Comparison of ENCODE assay signal across 23 cellular contexts in genomic region chr16:1776672-1776955, GRCh38.
"Had no signal": no experiment of that assay in that cellular context is flagged by ENCODE, and none has a peak within 500 bp of the region (broad histone marks: within the 10 kb centered on the region; RNA-seq: fewer than 3 reads in every experiment).

No MANE protein-coding gene starts in this region.

- H3K4me3 Mint-ChIP-seq: activated CD8-positive, alpha-beta memory T cell treated with anti-CD3 and anti-CD28 coated beads, Interleukin-2, amount 10 ng/mL, durations not matched to agents 7 days and 5 days; activated naive CD8-positive, alpha-beta T cell treated with anti-CD3 and anti-CD28 coated beads, Interleukin-2, amount 50 U/mL, for 24 hours; endodermal cell; stimulated activated effector memory CD8-positive, alpha-beta T cell treated with anti-CD3 and anti-CD28 coated beads, Interleukin-12 subunit alpha, Interleukin-12 subunit beta, amount 100 ng/mL, for 72 hours; T-cell had no signal

- H2AFZ ChIP-seq: parathyroid adenoma had no signal

- DNase-seq: activated CD4-positive, alpha-beta T cell treated with anti-CD3 and anti-CD28 coated beads, Interleukin-2, amount 50 U/mL, for 4 hours; activated CD8-positive, alpha-beta memory T cell treated with anti-CD3 and anti-CD28 coated beads, Interleukin-2, amount 10 ng/mL, durations not matched to agents 7 days and 5 days; activated naive CD4-positive, alpha-beta T cell treated with Interleukin-2 at 50 U/mL for 16 hours; activated naive CD8-positive, alpha-beta T cell treated with anti-CD3 and anti-CD28 coated beads, Interleukin-2, amount 50 U/mL, for 24 hours; anterior cingulate cortex; caudate nucleus; endodermal cell; kidney; mammary epithelial cell; T-cell; T-helper 9 cell; testis; upper lobe of right lung had no signal

- H3K4me3 ChIP-seq: dorsolateral prefrontal cortex, heart left ventricle, right lobe of liver, smooth muscle cell, testis, upper lobe of right lung had no signal

- H3K9me3 Mint-ChIP-seq: activated naive CD8-positive, alpha-beta T cell treated with anti-CD3 and anti-CD28 coated beads, Interleukin-2, amount 50 U/mL, for 24 hours; activated T-helper 2 cell treated with anti-CD3 and anti-CD28 coated beads, Interferon-gamma antibody, Interleukin-2, Interleukin-4, amounts not matched to agents 10 μg/mL and 5 μg/mL and 100 μg/mL, durations not matched to agents 14 hours and 24 hours and 36 hours; endodermal cell; stimulated activated effector memory CD8-positive, alpha-beta T cell treated with anti-CD3 and anti-CD28 coated beads, Interleukin-12 subunit alpha, Interleukin-12 subunit beta, amount 100 ng/mL, for 72 hours; T-cell had no signal

- ATAC-seq: activated CD4-positive, CD25-positive, alpha-beta regulatory T cell treated with anti-CD3 and anti-CD28 coated beads, Interleukin-2, amount 50 U/mL, for 24 hours; activated CD8-positive, alpha-beta memory T cell treated with anti-CD3 and anti-CD28 coated beads, Interleukin-2, amount 10 ng/mL, durations not matched to agents 7 days and 5 days; activated naive CD8-positive, alpha-beta T cell treated with anti-CD3 and anti-CD28 coated beads, Interleukin-2, amount 50 U/mL, for 24 hours; heart left ventricle; left lobe of liver; right lobe of liver; stimulated activated effector memory CD8-positive, alpha-beta T cell treated with anti-CD3 and anti-CD28 coated beads, Interleukin-12 subunit alpha, Interleukin-12 subunit beta, amount 100 ng/mL, for 72 hours; T-cell; upper lobe of right lung had no signal

- H3K27ac ChIP-seq: heart left ventricle, parathyroid adenoma, right lobe of liver, testis, upper lobe of right lung had no signal

- H3K36me3 Mint-ChIP-seq: brain, T-cell had no signal

- H3K27me3 ChIP-seq: dorsolateral prefrontal cortex, heart left ventricle, right lobe of liver, testis, upper lobe of right lung had no signal

- H3K9ac ChIP-seq: parathyroid adenoma had no signal

- H3K4me2 ChIP-seq: smooth muscle cell had no signal

- H3K27ac Mint-ChIP-seq: activated CD8-positive, alpha-beta memory T cell treated with anti-CD3 and anti-CD28 coated beads, Interleukin-2, amount 10 ng/mL, durations not matched to agents 7 days and 5 days; activated naive CD8-positive, alpha-beta T cell treated with anti-CD3 and anti-CD28 coated beads, Interleukin-2, amount 50 U/mL, for 24 hours; activated T-helper 2 cell treated with anti-CD3 and anti-CD28 coated beads, Interferon-gamma antibody, Interleukin-2, Interleukin-4, amounts not matched to agents 10 μg/mL and 5 μg/mL and 100 μg/mL, durations not matched to agents 14 hours and 24 hours and 36 hours; endodermal cell; stimulated activated effector memory CD8-positive, alpha-beta T cell treated with anti-CD3 and anti-CD28 coated beads, Interleukin-12 subunit alpha, Interleukin-12 subunit beta, amount 100 ng/mL, for 72 hours; T-cell had no signal

- H3K27me3 Mint-ChIP-seq: activated CD8-positive, alpha-beta memory T cell treated with anti-CD3 and anti-CD28 coated beads, Interleukin-2, amount 10 ng/mL, durations not matched to agents 7 days and 5 days; activated naive CD8-positive, alpha-beta T cell treated with anti-CD3 and anti-CD28 coated beads, Interleukin-2, amount 50 U/mL, for 24 hours; T-cell had no signal

- H3K9me3 ChIP-seq: heart left ventricle, right lobe of liver, testis, upper lobe of right lung had no signal
